7 cellular contexts compared by ENCODE assay signal in the genomic region with DNA sequence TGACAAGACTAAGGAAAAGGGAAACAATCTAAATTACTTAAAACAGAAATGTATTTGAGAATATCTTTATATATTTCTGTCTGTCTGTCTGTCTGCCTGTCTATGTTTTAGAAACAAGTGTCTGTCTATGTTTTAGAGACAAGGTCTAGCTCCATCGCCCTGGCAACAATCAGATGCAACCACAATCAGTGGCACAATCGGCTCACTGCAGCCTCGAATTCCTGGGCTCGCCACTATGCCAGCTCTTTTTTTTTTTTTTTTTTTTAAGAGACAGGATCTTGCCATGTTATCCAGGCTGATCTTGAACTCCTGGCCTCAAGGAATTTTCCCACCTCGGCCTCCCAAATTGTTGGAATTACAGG. TPM values are rescaled to one million over a fixed set of nuclear protein-coding genes. Genes with fewer than 3 reads are reported as not detected.
DNase-seq lines count a peak whose midpoint lies in the region; ATAC-seq lines count a peak whose summit lies in the region.
"Not testable (repeated sequence)": the region's sequence is repeated elsewhere in the genome, so short reads cannot be mapped to it uniquely, and the experiment has no call there.

No MANE protein-coding gene starts in this region.

- peak overlapping the region; percentile 68 for H3K4me3 Mint-ChIP-seq in activated CD4-positive, alpha-beta T cell treated with anti-CD3 and anti-CD28 coated beads, Interleukin-2, amount 10 ng/mL, durations not matched to agents 24 days and 14 days
- H3K4me3 Mint-ChIP-seq in activated T-helper 2 cell treated with anti-CD3 and anti-CD28 coated beads, Interferon-gamma antibody, Interleukin-2, Interleukin-4, amounts not matched to agents 10 μg/mL and 5 μg/mL and 100 μg/mL, durations not matched to agents 14 hours and 24 hours and 36 hours (ENCODE audit: low read depth): peak overlapping the region; percentile 42
- H3K4me3 Mint-ChIP-seq in natural killer cell treated with Interleukin-12 subunit alpha and Interleukin-12 subunit beta and Interleukin-15 and Interleukin-18, amount 100 ng/mL, for 72 hours: not testable (repeated sequence)

- H3K27me3 Mint-ChIP-seq in activated CD4-positive, alpha-beta T cell treated with anti-CD3 and anti-CD28 coated beads, Interleukin-2, amount 10 ng/mL, durations not matched to agents 24 days and 14 days; activated T-helper 2 cell treated with anti-CD3 and anti-CD28 coated beads, Interferon-gamma antibody, Interleukin-2, Interleukin-4, amounts not matched to agents 10 μg/mL and 5 μg/mL and 100 μg/mL, durations not matched to agents 14 hours and 24 hours and 36 hours (ENCODE audit: low read depth); natural killer cell treated with Interleukin-12 subunit alpha and Interleukin-12 subunit beta and Interleukin-15 and Interleukin-18, amount 100 ng/mL, for 72 hours: not testable (repeated sequence)

- intact Hi-C loops in activated CD4-positive, alpha-beta T cell treated with anti-CD3 and anti-CD28 coated beads, Interleukin-2, amount 10 ng/mL, durations not matched to agents 24 days and 14 days (cut with micrococcal nuclease); activated T-helper 2 cell treated with anti-CD3 and anti-CD28 coated beads, Interferon-gamma antibody, Interleukin-2, Interleukin-4, amounts not matched to agents 10 μg/mL and 5 μg/mL and 100 μg/mL, durations not matched to agents 14 hours and 24 hours and 36 hours (cut with micrococcal nuclease): not testable (repeated sequence)

- H3K36me3 Mint-ChIP-seq in activated CD4-positive, alpha-beta T cell treated with anti-CD3 and anti-CD28 coated beads, Interleukin-2, amount 10 ng/mL, durations not matched to agents 24 days and 14 days (ENCODE audit: low read depth); activated T-helper 2 cell treated with anti-CD3 and anti-CD28 coated beads, Interferon-gamma antibody, Interleukin-2, Interleukin-4, amounts not matched to agents 10 μg/mL and 5 μg/mL and 100 μg/mL, durations not matched to agents 14 hours and 24 hours and 36 hours (ENCODE audit: low read depth); natural killer cell treated with Interleukin-12 subunit alpha and Interleukin-12 subunit beta and Interleukin-15 and Interleukin-18, amount 100 ng/mL, for 72 hours: not testable (repeated sequence)

- DNase-seq in DMS53 (lab: John Stamatoyannopoulos, UW) (peak; percentile 54), M059J (ENCODE audit: low read depth) (peak; percentile 67), SK-MEL-5 (ENCODE audit: low read depth, low spot score) (peak; percentile 40), ecto neural progenitor cell (ENCODE audit: low spot score) (peak; percentile 18)
- DNase-seq in activated CD4-positive, alpha-beta T cell treated with anti-CD3 and anti-CD28 coated beads, Interleukin-2, amount 10 ng/mL, durations not matched to agents 24 days and 14 days: peak; percentile 78
- not testable (repeated sequence) for DNase-seq in activated T-helper 2 cell treated with anti-CD3 and anti-CD28 coated beads, Interferon-gamma antibody, Interleukin-2, Interleukin-4, amounts not matched to agents 10 μg/mL and 5 μg/mL and 100 μg/mL, durations not matched to agents 14 hours and 24 hours and 36 hours (ENCODE audit: low spot score); natural killer cell treated with Interleukin-12 subunit alpha and Interleukin-12 subunit beta and Interleukin-15 and Interleukin-18, amount 100 ng/mL, for 72 hours (ENCODE audit: low spot score)

- in situ Hi-C loops in SK-MEL-5 (cut with HindIII; ENCODE audit: low pct_unique_long_range_greater_than_20kb, low sequenced_read_pairs): not testable (repeated sequence)

- H3K4me1 Mint-ChIP-seq in activated CD4-positive, alpha-beta T cell treated with anti-CD3 and anti-CD28 coated beads, Interleukin-2, amount 10 ng/mL, durations not matched to agents 24 days and 14 days: peaks cover 19% of the 10 kb centered on the region
- peaks cover 14% of the 10 kb centered on the region for H3K4me1 Mint-ChIP-seq in activated T-helper 2 cell treated with anti-CD3 and anti-CD28 coated beads, Interferon-gamma antibody, Interleukin-2, Interleukin-4, amounts not matched to agents 10 μg/mL and 5 μg/mL and 100 μg/mL, durations not matched to agents 14 hours and 24 hours and 36 hours (ENCODE audit: low read depth)
- peaks cover 4 to 11% of the 10 kb centered on the region in 2 donors for H3K4me1 Mint-ChIP-seq in natural killer cell treated with Interleukin-12 subunit alpha and Interleukin-12 subunit beta and Interleukin-15 and Interleukin-18, amount 100 ng/mL, for 72 hours (ENCODE audit: low read depth in 2 of 2)

- not testable (repeated sequence) for H3K9me3 Mint-ChIP-seq in activated CD4-positive, alpha-beta T cell treated with anti-CD3 and anti-CD28 coated beads, Interleukin-2, amount 10 ng/mL, durations not matched to agents 24 days and 14 days; activated T-helper 2 cell treated with anti-CD3 and anti-CD28 coated beads, Interferon-gamma antibody, Interleukin-2, Interleukin-4, amounts not matched to agents 10 μg/mL and 5 μg/mL and 100 μg/mL, durations not matched to agents 14 hours and 24 hours and 36 hours; natural killer cell treated with Interleukin-12 subunit alpha and Interleukin-12 subunit beta and Interleukin-15 and Interleukin-18, amount 100 ng/mL, for 72 hours

- H3K27ac Mint-ChIP-seq in activated CD4-positive, alpha-beta T cell treated with anti-CD3 and anti-CD28 coated beads, Interleukin-2, amount 10 ng/mL, durations not matched to agents 24 days and 14 days: peak overlapping the region; percentile 97
- peak overlapping the region; percentile 91 for H3K27ac Mint-ChIP-seq in activated T-helper 2 cell treated with anti-CD3 and anti-CD28 coated beads, Interferon-gamma antibody, Interleukin-2, Interleukin-4, amounts not matched to agents 10 μg/mL and 5 μg/mL and 100 μg/mL, durations not matched to agents 14 hours and 24 hours and 36 hours
- peak overlapping the region; percentile 48 to 83 for H3K27ac Mint-ChIP-seq in natural killer cell treated with Interleukin-12 subunit alpha and Interleukin-12 subunit beta and Interleukin-15 and Interleukin-18, amount 100 ng/mL, for 72 hours

- not testable (repeated sequence) for ATAC-seq in natural killer cell treated with Interleukin-12 subunit alpha and Interleukin-12 subunit beta and Interleukin-15 and Interleukin-18, amount 100 ng/mL, for 72 hours

RNA-seq across cellular contexts. Expression of gene DGCR6L, which starts 8.7 kb away (rescaled TPM):
- total RNA-seq in M059J (2014; rRNA removed; shearing (Covaris generic)): 52.1 and 52.2 TPM in 2 replicates
- 44.5 and 48.3 TPM in 2 replicates for total RNA-seq in SK-MEL-5 (2014; rRNA removed; shearing (Covaris generic))
- polyA plus RNA-seq in SK-MEL-5 (2015; cell fraction: cytosol; rRNA removed): 52.3 and 70.0 TPM in 2 replicates
- 23.4 and 37.0 TPM in 2 replicates for polyA plus RNA-seq in SK-MEL-5 (2015; cell fraction: nucleus; rRNA removed)
- 37.2 TPM in 2 replicates for total RNA-seq in activated CD4-positive, alpha-beta T cell treated with anti-CD3 and anti-CD28 coated beads, Interleukin-2, amount 10 ng/mL, durations not matched to agents 24 days and 14 days
- total RNA-seq in activated T-helper 2 cell treated with anti-CD3 and anti-CD28 coated beads, Interferon-gamma antibody, Interleukin-2, Interleukin-4, amounts not matched to agents 10 μg/mL and 5 μg/mL and 100 μg/mL, durations not matched to agents 14 hours and 24 hours and 36 hours: 29.0 and 31.1 TPM in 2 replicates
- total RNA-seq in natural killer cell treated with Interleukin-12 subunit alpha and Interleukin-12 subunit beta and Interleukin-15 and Interleukin-18, amount 100 ng/mL, for 72 hours: 10 to 100 TPM; 18.7 to 27.2 TPM
